ENCODE assay signal across 14 cellular contexts in the genomic region with DNA sequence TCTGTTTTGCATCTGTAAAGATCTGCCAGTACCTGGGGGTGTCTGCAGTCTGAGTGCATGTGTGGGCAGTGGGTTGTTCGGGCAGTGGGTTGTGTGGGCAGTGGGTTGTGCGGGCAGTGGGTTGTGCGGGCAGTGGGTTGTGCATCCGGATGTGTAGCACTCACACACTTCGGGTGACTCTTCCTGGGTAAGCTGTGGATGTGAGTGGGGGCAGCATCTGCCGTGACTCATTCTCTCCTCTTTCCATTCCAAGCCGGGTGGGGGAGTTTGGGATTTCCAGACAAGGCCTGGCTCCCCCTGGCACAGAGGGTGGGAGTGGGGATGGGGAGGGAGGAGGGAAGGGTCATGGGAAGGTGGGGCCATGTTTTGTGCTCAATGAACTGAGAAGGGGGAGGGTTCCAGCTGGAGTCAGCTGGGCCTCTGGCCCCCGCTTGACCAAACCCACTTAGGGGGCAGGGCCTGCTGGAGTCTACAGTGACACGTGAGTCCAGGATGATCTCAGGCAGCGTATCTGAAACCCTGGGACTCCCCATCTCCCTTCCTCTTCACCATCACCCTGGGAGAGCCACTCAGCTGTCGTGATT. TPM values are rescaled to one million over a fixed set of nuclear protein-coding genes. Genes with fewer than 3 reads are reported as not detected.
DNase-seq lines count a peak whose midpoint lies in the region; ATAC-seq and TF ChIP-seq lines count a peak whose summit lies in the region.
"Had no signal": no experiment of that assay in that cellular context is flagged by ENCODE, and none has a peak within 500 bp of the region (broad histone marks: within the 10 kb centered on the region; RNA-seq: fewer than 3 reads in every experiment).

No MANE protein-coding gene starts in this region.

- no peaks in the 10 kb centered on the region for H3K9me3 ChIP-seq in fibroblast of lung (ENCODE audit: control insufficient read depth, insufficient read depth, low read depth, low read length)
- no peaks in the 10 kb centered on the region for H3K9me3 ChIP-seq in upper lobe of right lung

- peak overlapping the region; percentile 15 for H3K4me2 ChIP-seq in fibroblast of lung (ENCODE audit: extremely low read depth, insufficient read depth, low read length)

- in situ Hi-C loops in ACHN (cut with HindIII; ENCODE audit: low pct_ligation_motif_present, low pct_unique_long_range_greater_than_20kb, low sequenced_read_pairs): no loop called here

- H3K27me3 ChIP-seq in fibroblast of lung (ENCODE audit: control insufficient read depth, insufficient read depth, low read length) (no peaks in the 10 kb centered on the region), upper lobe of right lung (peaks cover 13% of the 10 kb centered on the region)

- no peak overlapping the region for H2AFZ ChIP-seq in fibroblast of lung (ENCODE audit: low read length)

- intact Hi-C loops in upper lobe of right lung (cut with DNase I): no loop called here

- H3K4me3 Mint-ChIP-seq in nephron progenitor cell: peak overlapping the region; percentile 63
- H3K4me3 Mint-ChIP-seq: B cell had no signal

- H3K79me2 ChIP-seq in fibroblast of lung (ENCODE audit: control insufficient read depth, insufficient read depth, low read length): no peaks in the 10 kb centered on the region

- peaks cover 82% of the 10 kb centered on the region for H3K4me1 Mint-ChIP-seq in nephron progenitor cell

- H3K4me3 ChIP-seq in fibroblast of lung (replicated peaks in 1 of 4; ENCODE audit: control extremely low read depth in 1 of 4, insufficient read depth in 1 of 4, low read depth in 3 of 4, low read length in 4 of 4) (no peak overlapping the region), upper lobe of right lung (no peak overlapping the region)

- peak; percentile 37 for DNase-seq in ACHN
- DNase-seq in NCI-H226: peak; percentile 99
- DNase-seq in fibroblast of lung (ENCODE audit: low read depth in 2 of 2): peak; percentile 15 to 85
- no peak for DNase-seq in nephron progenitor cell
- no peak for DNase-seq in DMS114 treated with DMSO at 0.1 percent for 48 hours (lab: John Stamatoyannopoulos, UW; ENCODE audit: unreplicated experiment)
- no peak for DNase-seq in NCI-H510A treated with DMSO at 0.1 percent for 48 hours (lab: John Stamatoyannopoulos, UW)
- no peak for DNase-seq in upper lobe of right lung
- no peak for DNase-seq in NCI-H510A (lab: John Stamatoyannopoulos, UW)
- DNase-seq: activated CD4-positive, alpha-beta T cell treated with anti-CD3 and anti-CD28 coated beads, Interleukin-2, amount 50 U/mL, for 1 hour; activated naive CD4-positive, alpha-beta T cell treated with anti-CD3 and anti-CD28 coated beads, Interleukin-2, amount 50 U/mL, for 16 hours; HCEC 1CT; NCI-H446 treated with DMSO at 0.1 percent for 48 hours had no signal

- no peak overlapping the region for H3K9ac ChIP-seq in fibroblast of lung (ENCODE audit: insufficient read depth, low read length)

- no peaks in the 10 kb centered on the region for H3K36me3 ChIP-seq in fibroblast of lung (ENCODE audit: control insufficient read depth, insufficient read depth, low read length)
- H3K36me3 ChIP-seq in upper lobe of right lung: no peaks in the 10 kb centered on the region

- H3K27ac ChIP-seq in fibroblast of lung (ENCODE audit: insufficient read depth, low read length): no peak overlapping the region
- H3K27ac ChIP-seq in upper lobe of right lung: no peak overlapping the region

- peaks cover 13% of the 10 kb centered on the region for H3K36me3 Mint-ChIP-seq in nephron progenitor cell (ENCODE audit: low read depth)

- H3K4me1 ChIP-seq in fibroblast of lung (ENCODE audit: control insufficient read depth, extremely low read depth, insufficient read depth, low read length) (no peaks in the 10 kb centered on the region), upper lobe of right lung (no peaks in the 10 kb centered on the region)

- peak overlapping the region; percentile 74 for H3K27ac Mint-ChIP-seq in nephron progenitor cell
- H3K27ac Mint-ChIP-seq: B cell had no signal

- no peaks in the 10 kb centered on the region for H4K20me1 ChIP-seq in fibroblast of lung (ENCODE audit: control insufficient read depth, extremely low read depth, insufficient read depth, low read length)

- ATAC-seq in upper lobe of right lung: no peak

- H3K27me3 Mint-ChIP-seq in nephron progenitor cell (ENCODE audit: low read depth, poor library complexity): no peaks in the 10 kb centered on the region

- TF ChIP-seq CTCF in fibroblast of lung (conservative IDR thresholded peaks at IDR 0.05 in 1 of 2, IDR thresholded peaks at IDR 0.05 in 1 of 2; ENCODE audit: low read depth in 1 of 2, low read length in 2 of 2) (no peak), nephron progenitor cell (IDR thresholded peaks at IDR 0.05) (no peak), upper lobe of right lung (IDR thresholded peaks at IDR 0.05) (no peak)

- H3K9me3 Mint-ChIP-seq in nephron progenitor cell: no peaks in the 10 kb centered on the region

RNA-seq across cellular contexts. Expression of a gene that starts 8.3 kb away (rescaled TPM):
- total RNA-seq in fibroblast of lung: under 0.01 TPM in 1 of 2 replicates, not detected in the other
- polyA plus RNA-seq in fibroblast of lung: not detected in 2 replicates
- polyA plus RNA-seq in fibroblast of lung (2012): not detected in 2 replicates
- 0.56 TPM in 1 of 2 replicates, not detected in the other for polyA minus RNA-seq in fibroblast of lung (ENCODE audit: low replicate concordance)
- total RNA-seq in upper lobe of right lung: 0.93 TPM
- total RNA-seq: SK-MEL-5 had no signal

Comparison
In these comparisons a context has a peak if more than half of its experiments do, and no peak if none do; other contexts are left out.
1. DNase-seq: peak in ACHN (single experiment), NCI-H226 (single experiment) and fibroblast of lung (2 of 2); none in nephron progenitor cell (single experiment), DMS114 treated with DMSO at 0.1 percent for 48 hours (single experiment), NCI-H510A treated with DMSO at 0.1 percent for 48 hours (single experiment), upper lobe of right lung (single experiment) and NCI-H510A (single experiment).